In genomic region chr1:25858494-25858893, GRCh38 we compare ENCODE assay signal across 8 cellular contexts. TPM values are rescaled to one million over a fixed set of nuclear protein-coding genes. Genes with fewer than 3 reads are reported as not detected.
DNase-seq lines count a peak whose midpoint lies in the region; ATAC-seq and TF ChIP-seq lines count a peak whose summit lies in the region.

No MANE protein-coding gene starts in this region.

- H3K27me3 ChIP-seq in iPS-15b (ENCODE audit: control insufficient read depth, insufficient read depth, low read length) = no peaks in the 10 kb centered on the region

- H3K9me3 ChIP-seq in iPS-15b (ENCODE audit: control insufficient read depth, insufficient read depth, low read length) = no peaks in the 10 kb centered on the region

- DNase-seq in stimulated activated naive CD8-positive, alpha-beta T cell treated with anti-CD3 and anti-CD28 coated beads, Interleukin-15, Interleukin-2, amounts not matched to agents 100 U/mL and 50 U/mL, for 24 hours = no peak
- DNase-seq in WTC11 (ENCODE audit: low spot score) = no peak
- DNase-seq in COR-L47 (lab: John Stamatoyannopoulos, UW) = no peak
- no peak for DNase-seq in AG08395 (ENCODE audit: low spot score)
- DNase-seq in GM13977 (ENCODE audit: low spot score) = no peak

- CTCF ChIA-PET in WTC11 (lab: Charles Lee) = no interaction called here

- H3K4me1 Mint-ChIP-seq in stimulated activated naive CD8-positive, alpha-beta T cell treated with anti-CD3 and anti-CD28 coated beads, Interleukin-15, Interleukin-2, amounts not matched to agents 100 ng/mL and 50 ng/mL, for 24 hours (ENCODE audit: low read depth) = peaks cover 21% of the 10 kb centered on the region
- H3K4me1 Mint-ChIP-seq in WTC11 = peaks cover 14% of the 10 kb centered on the region

- H3K27ac Mint-ChIP-seq in stimulated activated naive CD8-positive, alpha-beta T cell treated with anti-CD3 and anti-CD28 coated beads, Interleukin-15, Interleukin-2, amounts not matched to agents 100 ng/mL and 50 ng/mL, for 24 hours = peak overlapping the region; percentile 91
- peak overlapping the region; percentile 95 for H3K27ac Mint-ChIP-seq in WTC11

- no peaks in the 10 kb centered on the region for H3K4me1 ChIP-seq in iPS-15b (ENCODE audit: control insufficient read depth, insufficient read depth, low read length)

- TF ChIP-seq CTCF in WTC11 (IDR thresholded peaks at IDR 0.05) (no peak), GM13977 (IDR thresholded peaks at IDR 0.05; ENCODE audit: extremely low read depth, insufficient read depth, missing control alignments) (no peak)

- peaks cover 1% of the 10 kb centered on the region for H3K36me3 ChIP-seq in iPS-15b (ENCODE audit: control insufficient read depth, insufficient read depth, low read length)

- H3K36me3 Mint-ChIP-seq in stimulated activated naive CD8-positive, alpha-beta T cell treated with anti-CD3 and anti-CD28 coated beads, Interleukin-15, Interleukin-2, amounts not matched to agents 100 ng/mL and 50 ng/mL, for 24 hours (ENCODE audit: low read depth) = peaks cover 9% of the 10 kb centered on the region
- H3K36me3 Mint-ChIP-seq in WTC11 = peaks cover 6% of the 10 kb centered on the region; the same call in 1 of the 2 replicates

- H3K4me3 ChIP-seq in iPS-15b (ENCODE audit: low read depth, low read length) = peak overlapping the region; percentile 71

- ATAC-seq in stimulated activated naive CD8-positive, alpha-beta T cell treated with anti-CD3 and anti-CD28 coated beads, Interleukin-15, Interleukin-2, amounts not matched to agents 100 U/mL and 50 U/mL, for 24 hours = no peak
- ATAC-seq in WTC11 (no peak), HG03135 (IDR thresholded peaks at IDR 0.05; ENCODE audit: unreplicated experiment) (no peak)

- POLR2A ChIA-PET in WTC11 (lab: Charles Lee) = interaction anchor here (0.8 kb wide), 1 partner anchor 34 kb away, joined by 4 read pairs; no protein-coding TSS in a partner anchor

- in situ Hi-C loops in GM13977 (cut with MboI; ENCODE audit: low pct_unique_long_range_greater_than_20kb, low sequenced_read_pairs, unreplicated experiment) = no loop called here

- H3K27me3 Mint-ChIP-seq in stimulated activated naive CD8-positive, alpha-beta T cell treated with anti-CD3 and anti-CD28 coated beads, Interleukin-15, Interleukin-2, amounts not matched to agents 100 ng/mL and 50 ng/mL, for 24 hours = no peaks in the 10 kb centered on the region
- no peaks in the 10 kb centered on the region for H3K27me3 Mint-ChIP-seq in WTC11 (ENCODE audit: low read depth)

- H3K9ac ChIP-seq in iPS-15b (ENCODE audit: low read depth, low read length) = peak overlapping the region; percentile 67

- H3K9me3 Mint-ChIP-seq in stimulated activated naive CD8-positive, alpha-beta T cell treated with anti-CD3 and anti-CD28 coated beads, Interleukin-15, Interleukin-2, amounts not matched to agents 100 ng/mL and 50 ng/mL, for 24 hours = no peaks in the 10 kb centered on the region
- H3K9me3 Mint-ChIP-seq in WTC11 = no peaks in the 10 kb centered on the region

- peak overlapping the region; percentile 93 for H3K4me3 Mint-ChIP-seq in stimulated activated naive CD8-positive, alpha-beta T cell treated with anti-CD3 and anti-CD28 coated beads, Interleukin-15, Interleukin-2, amounts not matched to agents 100 ng/mL and 50 ng/mL, for 24 hours
- peak overlapping the region; percentile 95 for H3K4me3 Mint-ChIP-seq in WTC11

TF ChIP-seq in WTC11, 78 proteins besides CTCF, POLR2A, EP300 and RAD21:
- no peak for TF ChIP-seq GABPB1 (CRISPR knock-in tag; IDR thresholded peaks at IDR 0.05)
- no peak for TF ChIP-seq CBFB (CRISPR knock-in tag; IDR thresholded peaks at IDR 0.05; ENCODE audit: low read depth)
- TF ChIP-seq, protein P1, sequence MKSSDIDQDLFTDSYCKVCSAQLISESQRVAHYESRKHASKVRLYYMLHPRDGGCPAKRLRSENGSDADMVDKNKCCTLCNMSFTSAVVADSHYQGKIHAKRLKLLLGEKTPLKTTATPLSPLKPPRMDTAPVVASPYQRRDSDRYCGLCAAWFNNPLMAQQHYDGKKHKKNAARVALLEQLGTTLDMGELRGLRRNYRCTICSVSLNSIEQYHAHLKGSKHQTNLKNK (CRISPR knock-in tag; IDR thresholded peaks at IDR 0.05) = no peak
- TF ChIP-seq ARID4B (CRISPR knock-in tag; IDR thresholded peaks at IDR 0.05; ENCODE audit: borderline replicate concordance) = no peak
- TF ChIP-seq EMX1 (CRISPR knock-in tag; IDR thresholded peaks at IDR 0.05) = no peak
- no peak for TF ChIP-seq JUN (CRISPR knock-in tag; IDR thresholded peaks at IDR 0.05)
- 0 out of 2 replicates have a peak, but pooled peaks have one; percentile 7 for TF ChIP-seq KAT7 (CRISPR knock-in tag; IDR thresholded peaks at IDR 0.05; ENCODE audit: borderline replicate concordance)

RNA-seq across cellular contexts. Expression of gene AUNIP, which starts 0.8 kb away (rescaled TPM):
- total RNA-seq in WTC11 (2021) = 14.2 to 16.1 TPM (median 15.1 TPM) in 3 replicates

RNA-seq across cellular contexts. Expression of gene PAQR7, which starts 17.0 kb away (rescaled TPM):
- total RNA-seq in WTC11 (2021) = 6.7 to 9.1 TPM (median 8.4 TPM) in 3 replicates

RNA-seq across cellular contexts. Expression of gene MTFR1L, which starts 38.7 kb away (rescaled TPM):
- total RNA-seq in WTC11 (2021) = 28.9 to 32.2 TPM (median 30.5 TPM) in 3 replicates

RNA-seq across cellular contexts. Expression of gene STMN1, which starts 47.7 kb away (rescaled TPM):
- total RNA-seq in WTC11 (2021) = 418 to 483 TPM (median 458 TPM) in 3 replicates

RNA-seq across cellular contexts. Expression of gene SELENON, which starts 58.5 kb away (rescaled TPM):
- 80.2 to 99.6 TPM (median 96.0 TPM) in 3 replicates for total RNA-seq in WTC11 (2021)
